Comparison of ENCODE assay signal across 8 cellular contexts in genomic region chr17:81711814-81712467, GRCh38. TPM values are rescaled to one million over a fixed set of nuclear protein-coding genes. Genes with fewer than 3 reads are reported as not detected.
DNase-seq lines count a peak whose midpoint lies in the region; ATAC-seq and TF ChIP-seq lines count a peak whose summit lies in the region.

A gene with protein sequence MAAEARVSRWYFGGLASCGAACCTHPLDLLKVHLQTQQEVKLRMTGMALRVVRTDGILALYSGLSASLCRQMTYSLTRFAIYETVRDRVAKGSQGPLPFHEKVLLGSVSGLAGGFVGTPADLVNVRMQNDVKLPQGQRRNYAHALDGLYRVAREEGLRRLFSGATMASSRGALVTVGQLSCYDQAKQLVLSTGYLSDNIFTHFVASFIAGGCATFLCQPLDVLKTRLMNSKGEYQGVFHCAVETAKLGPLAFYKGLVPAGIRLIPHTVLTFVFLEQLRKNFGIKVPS (plus strand): TSS chr17:81712284. CDS start chr17:81712427, 143 bp downstream.

- H3K4me3 ChIP-seq in colonic mucosa: peak within 1 kb of the TSS; percentile 75

- no peak for TF ChIP-seq CTCF in colonic mucosa (IDR thresholded peaks at IDR 0.05)

- peak within 1 kb of the TSS; percentile 81 to 86 for H3K9ac ChIP-seq in colonic mucosa (ENCODE audit: low read depth in 2 of 2, low read length in 2 of 2)

- DNase-seq in A172 (ENCODE audit: low spot score) (peak; percentile 63), NCI-H510A treated with DMSO at 0.1 percent for 48 hours (lab: John Stamatoyannopoulos, UW) (peak; percentile 70), colonic mucosa (peak; percentile 87), left lobe of liver (ENCODE audit: low spot score) (peak; percentile 97)
- DNase-seq in activated CD4-positive, alpha-beta T cell treated with anti-CD3 and anti-CD28 coated beads for 4 hours: peak; percentile 70 to 81
- peak; percentile 63 to 80 for DNase-seq in stimulated activated CD4-positive, alpha-beta T cell treated with anti-CD3 and anti-CD28 coated beads, Interleukin-1b, Interleukin-23, amount 100 ng/mL, for 4 hours (ENCODE audit: low read depth in 2 of 2)

- H3K36me3 ChIP-seq in colonic mucosa: peaks cover 7% of the 10 kb centered on the region

- H3K4me1 ChIP-seq in colonic mucosa: peaks cover 35% of the 10 kb centered on the region

- peak; percentile 69 for ATAC-seq in HG03159 (IDR thresholded peaks at IDR 0.05; ENCODE audit: unreplicated experiment)
- peak; percentile 62 for ATAC-seq in left lobe of liver

- H3K27me3 ChIP-seq in colonic mucosa: no peaks in the 10 kb centered on the region

- intact Hi-C loops in colonic mucosa (cut with DNase I): no loop called here

- no peaks in the 10 kb centered on the region for H3K9me3 ChIP-seq in colonic mucosa

- peak; percentile 25 for TF ChIP-seq POLR2A in GM18526 (IDR thresholded peaks at IDR 0.05; ENCODE audit: extremely low read depth, insufficient read length)

- peak within 1 kb of the TSS; percentile 68 for H3K27ac ChIP-seq in colonic mucosa

RNA-seq across cellular contexts. Expression of the gene that starts here (rescaled TPM):
- 81.5 and 101 TPM in 2 replicates for total RNA-seq in A172 (2014; rRNA removed; shearing (Covaris generic))
- total RNA-seq in colonic mucosa (100 to 1,000 TPM in 1 of 2 donors, 10 to 100 TPM in 1; 46.0 to 110 TPM), left lobe of liver (105 TPM)

Comparison
In these comparisons a context has a peak if more than half of its experiments do, and no peak if none do; other contexts are left out.
1. Peak in every context shown above with its lines: DNase-seq, ATAC-seq, H3K4me3 ChIP-seq and H3K27ac ChIP-seq.